1 cellular context compared by ENCODE assay signal in genomic region chr19:1401138-1401888, GRCh38.
TF ChIP-seq lines count a peak whose summit lies in the region.

GAMT (minus strand) TSS chr19:1401542; CDS start chr19:1401476, 66 bp downstream.

TF ChIP-seq in HepG2, 621 proteins besides CTCF, POLR2A, EP300 and RAD21 (continued from another document and continues in another):
- TF ChIP-seq AHDC1 (CRISPR knock-in tag; IDR thresholded peaks at IDR 0.05; ENCODE audit: borderline replicate concordance) (0 out of 2 replicates have a peak, but pooled peaks have one; percentile 3), ZNF460 (CRISPR knock-in tag; IDR thresholded peaks at IDR 0.05; ENCODE audit: borderline replicate concordance) (no peak), ZNF296 (CRISPR knock-in tag; conservative IDR thresholded peaks at IDR 0.05) (0 out of 2 replicates have a peak, but pooled peaks have one; percentile 13), TBX2 (CRISPR knock-in tag; IDR thresholded peaks at IDR 0.05; ENCODE audit: borderline replicate concordance) (peak; percentile 1; the same call in 1 of the 2 replicates), ZNF274 (CRISPR knock-in tag; IDR thresholded peaks at IDR 0.05) (no peak), RXRA (CRISPR knock-in tag; IDR thresholded peaks at IDR 0.05) (no peak), FOSL2 (CRISPR knock-in tag; IDR thresholded peaks at IDR 0.05) (no peak), TEAD3 (CRISPR knock-in tag; optimal IDR thresholded peaks at IDR 0.05; ENCODE audit: borderline replicate concordance) (no peak), GMEB1 (CRISPR knock-in tag; IDR thresholded peaks at IDR 0.05; ENCODE audit: borderline replicate concordance) (0 out of 2 replicates have a peak, but pooled peaks have one; percentile 21), KLF9 (CRISPR knock-in tag; IDR thresholded peaks at IDR 0.05; ENCODE audit: low read depth) (no peak), NCOA2 (CRISPR knock-in tag; IDR thresholded peaks at IDR 0.05) (no peak), MAFF (IDR thresholded peaks at IDR 0.05; ENCODE audit: low read depth, low read length) (no peak), NPAS2 (CRISPR knock-in tag; IDR thresholded peaks at IDR 0.05; ENCODE audit: borderline replicate concordance) (no peak), SMARCE1 (IDR thresholded peaks at IDR 0.05; ENCODE audit: borderline replicate concordance) (no peak), ZNF18 (CRISPR knock-in tag; IDR thresholded peaks at IDR 0.05; ENCODE audit: insufficient replicate concordance) (no peak), ZNF556 (CRISPR knock-in tag; IDR thresholded peaks at IDR 0.05; ENCODE audit: borderline replicate concordance) (no peak), DNMT1 (CRISPR knock-in tag; IDR thresholded peaks at IDR 0.05) (0 out of 2 replicates have a peak, but pooled peaks have one; percentile 40), ZNF687 (CRISPR knock-in tag; IDR thresholded peaks at IDR 0.05) (peak; percentile 64), BORCS8-MEF2B (CRISPR knock-in tag; IDR thresholded peaks at IDR 0.05) (0 out of 2 replicates have a peak, but pooled peaks have one; percentile 7), FOSL1 (CRISPR knock-in tag; IDR thresholded peaks at IDR 0.05; ENCODE audit: borderline replicate concordance) (no peak), YY1 (IDR thresholded peaks at IDR 0.05; ENCODE audit: insufficient read depth, insufficient replicate concordance, low read depth, low read length) (peak; percentile 61), MED13 (CRISPR knock-in tag; IDR thresholded peaks at IDR 0.05) (no peak), KDM2A (CRISPR knock-in tag; IDR thresholded peaks at IDR 0.05; ENCODE audit: borderline replicate concordance, low read depth) (no peak), HOXA3 (CRISPR knock-in tag; IDR thresholded peaks at IDR 0.05) (peak; percentile 32; the same call in 1 of the 2 replicates), CEBPG (CRISPR knock-in tag; IDR thresholded peaks at IDR 0.05) (no peak), SRSF1 (optimal IDR thresholded peaks at IDR 0.05; ENCODE audit: low read depth, low read length) (peak; percentile 13), E2F5 (CRISPR knock-in tag; conservative IDR thresholded peaks at IDR 0.05) (peak; percentile 31; the same call in 1 of the 2 replicates)
- TF ChIP-seq, protein P1, sequence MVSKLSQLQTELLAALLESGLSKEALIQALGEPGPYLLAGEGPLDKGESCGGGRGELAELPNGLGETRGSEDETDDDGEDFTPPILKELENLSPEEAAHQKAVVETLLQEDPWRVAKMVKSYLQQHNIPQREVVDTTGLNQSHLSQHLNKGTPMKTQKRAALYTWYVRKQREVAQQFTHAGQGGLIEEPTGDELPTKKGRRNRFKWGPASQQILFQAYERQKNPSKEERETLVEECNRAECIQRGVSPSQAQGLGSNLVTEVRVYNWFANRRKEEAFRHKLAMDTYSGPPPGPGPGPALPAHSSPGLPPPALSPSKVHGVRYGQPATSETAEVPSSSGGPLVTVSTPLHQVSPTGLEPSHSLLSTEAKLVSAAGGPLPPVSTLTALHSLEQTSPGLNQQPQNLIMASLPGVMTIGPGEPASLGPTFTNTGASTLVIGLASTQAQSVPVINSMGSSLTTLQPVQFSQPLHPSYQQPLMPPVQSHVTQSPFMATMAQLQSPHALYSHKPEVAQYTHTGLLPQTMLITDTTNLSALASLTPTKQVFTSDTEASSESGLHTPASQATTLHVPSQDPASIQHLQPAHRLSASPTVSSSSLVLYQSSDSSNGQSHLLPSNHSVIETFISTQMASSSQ (IDR thresholded peaks at IDR 0.05; ENCODE audit: low read depth), result no peak
- TF ChIP-seq, protein P1 (CRISPR knock-in tag; IDR thresholded peaks at IDR 0.05; ENCODE audit: borderline replicate concordance), result peak; percentile 5; the same call in 1 of the 2 replicates
- TF ChIP-seq, protein P2, sequence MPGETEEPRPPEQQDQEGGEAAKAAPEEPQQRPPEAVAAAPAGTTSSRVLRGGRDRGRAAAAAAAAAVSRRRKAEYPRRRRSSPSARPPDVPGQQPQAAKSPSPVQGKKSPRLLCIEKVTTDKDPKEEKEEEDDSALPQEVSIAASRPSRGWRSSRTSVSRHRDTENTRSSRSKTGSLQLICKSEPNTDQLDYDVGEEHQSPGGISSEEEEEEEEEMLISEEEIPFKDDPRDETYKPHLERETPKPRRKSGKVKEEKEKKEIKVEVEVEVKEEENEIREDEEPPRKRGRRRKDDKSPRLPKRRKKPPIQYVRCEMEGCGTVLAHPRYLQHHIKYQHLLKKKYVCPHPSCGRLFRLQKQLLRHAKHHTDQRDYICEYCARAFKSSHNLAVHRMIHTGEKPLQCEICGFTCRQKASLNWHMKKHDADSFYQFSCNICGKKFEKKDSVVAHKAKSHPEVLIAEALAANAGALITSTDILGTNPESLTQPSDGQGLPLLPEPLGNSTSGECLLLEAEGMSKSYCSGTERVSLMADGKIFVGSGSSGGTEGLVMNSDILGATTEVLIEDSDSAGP (CRISPR knock-in tag; IDR thresholded peaks at IDR 0.05; ENCODE audit: borderline replicate concordance), result no peak; the same call in 1 of the 2 replicates
- TF ChIP-seq, protein P3, sequence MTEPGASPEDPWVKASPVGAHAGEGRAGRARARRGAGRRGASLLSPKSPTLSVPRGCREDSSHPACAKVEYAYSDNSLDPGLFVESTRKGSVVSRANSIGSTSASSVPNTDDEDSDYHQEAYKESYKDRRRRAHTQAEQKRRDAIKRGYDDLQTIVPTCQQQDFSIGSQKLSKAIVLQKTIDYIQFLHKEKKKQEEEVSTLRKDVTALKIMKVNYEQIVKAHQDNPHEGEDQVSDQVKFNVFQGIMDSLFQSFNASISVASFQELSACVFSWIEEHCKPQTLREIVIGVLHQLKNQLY (CRISPR knock-in tag; IDR thresholded peaks at IDR 0.05), result no peak
- TF ChIP-seq, protein P4, sequence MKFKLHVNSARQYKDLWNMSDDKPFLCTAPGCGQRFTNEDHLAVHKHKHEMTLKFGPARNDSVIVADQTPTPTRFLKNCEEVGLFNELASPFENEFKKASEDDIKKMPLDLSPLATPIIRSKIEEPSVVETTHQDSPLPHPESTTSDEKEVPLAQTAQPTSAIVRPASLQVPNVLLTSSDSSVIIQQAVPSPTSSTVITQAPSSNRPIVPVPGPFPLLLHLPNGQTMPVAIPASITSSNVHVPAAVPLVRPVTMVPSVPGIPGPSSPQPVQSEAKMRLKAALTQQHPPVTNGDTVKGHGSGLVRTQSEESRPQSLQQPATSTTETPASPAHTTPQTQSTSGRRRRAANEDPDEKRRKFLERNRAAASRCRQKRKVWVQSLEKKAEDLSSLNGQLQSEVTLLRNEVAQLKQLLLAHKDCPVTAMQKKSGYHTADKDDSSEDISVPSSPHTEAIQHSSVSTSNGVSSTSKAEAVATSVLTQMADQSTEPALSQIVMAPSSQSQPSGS (CRISPR knock-in tag; IDR thresholded peaks at IDR 0.05), result no peak
